ENCODE assay signal across 30 cellular contexts in genomic region chr12:75852956-75853355, GRCh38.
"Had no signal": no experiment of that assay in that cellular context is flagged by ENCODE, and none has a peak within 500 bp of the region (broad histone marks: within the 10 kb centered on the region; RNA-seq: fewer than 3 reads in every experiment).

No MANE protein-coding gene starts in this region.

- H3K4me1 Mint-ChIP-seq: naive thymus-derived CD4-positive, alpha-beta T cell; stimulated activated memory B cell treated with anti-CD40 and anti-IgM and Interleukin-4, amounts not matched to agents 10 μg/mL and 1 μg/mL and 100 μg/mL, for 72 hours; stimulated activated naive CD8-positive, alpha-beta T cell treated with anti-CD3 and anti-CD28 coated beads, Interleukin-15, amount 100 ng/mL, for 72 hours had no signal

- H3K27ac ChIP-seq: adrenal gland, body of pancreas, coronary artery, left ventricle myocardium inferior, neural progenitor cell, right atrium auricular region, VCaP had no signal

- H3K9me3 ChIP-seq: adrenal gland, body of pancreas, left ventricle myocardium inferior, right atrium auricular region had no signal

- H2AFZ ChIP-seq: neural progenitor cell had no signal

- H3K36me3 Mint-ChIP-seq: activated naive CD8-positive, alpha-beta T cell; mesothelial cell of epicardium; naive thymus-derived CD4-positive, alpha-beta T cell; neural progenitor cell; stimulated activated memory B cell treated with anti-CD40 and anti-IgM and Interleukin-4, amounts not matched to agents 10 μg/mL and 1 μg/mL and 100 μg/mL, for 72 hours had no signal

- H3K27ac Mint-ChIP-seq: activated naive CD8-positive, alpha-beta T cell; activated T-cell treated with anti-CD3 and anti-CD28 coated beads, Interleukin-2, amount 50 U/mL, for 72 hours; effector memory CD8-positive, alpha-beta T cell; mesothelial cell of epicardium; naive thymus-derived CD4-positive, alpha-beta T cell; stimulated activated memory B cell treated with anti-CD40 and anti-IgM and Interleukin-4, amounts not matched to agents 10 μg/mL and 1 μg/mL and 100 μg/mL, for 72 hours; stimulated activated naive CD8-positive, alpha-beta T cell treated with anti-CD3 and anti-CD28 coated beads, Interleukin-15, amount 100 ng/mL, for 72 hours; T-helper 1 cell treated with Interleukin-12 subunit alpha and Interleukin-12 subunit beta and Interleukin-4 antibody, amounts not matched to agents 30 μg/mL and 1 μg/mL, for 36 hours had no signal

- H3K9ac ChIP-seq: neural progenitor cell had no signal

- DNase-seq: activated CD4-positive, alpha-beta T cell treated with anti-CD3 and anti-CD28 coated beads for 4 hours; activated CD4-positive, alpha-beta T cell treated with anti-CD3 and anti-CD28 coated beads, Interleukin-2, amount 50 U/mL, for 4 hours; activated effector memory CD4-positive, alpha-beta T cell treated with Interleukin-2 at 50 U/mL for 16 hours; activated naive CD4-positive, alpha-beta T cell treated with Interleukin-2 at 50 U/mL for 16 hours; activated T-cell treated with anti-CD3 and anti-CD28 coated beads for 4 hours; activated T-cell treated with anti-CD3 and anti-CD28 coated beads, Interleukin-2, amount 50 U/mL, for 72 hours; aorta; body of pancreas; effector memory CD8-positive, alpha-beta T cell; left ventricle myocardium inferior; naive thymus-derived CD4-positive, alpha-beta T cell; stimulated activated CD4-positive, alpha-beta T cell treated with anti-CD3 and anti-CD28 coated beads, Interleukin-1b, Interleukin-23, amount 100 ng/mL, for 48 hours; stimulated activated CD4-positive, alpha-beta T cell treated with anti-CD3 and anti-CD28 coated beads, Interleukin-4, amount 100 ng/mL, for 4 hours; stimulated activated CD8-positive, alpha-beta memory T cell treated with anti-CD3 and anti-CD28 coated beads, Interleukin-4, amount 100 ng/mL, for 48 hours; stimulated activated naive CD8-positive, alpha-beta T cell treated with anti-CD3 and anti-CD28 coated beads, Interleukin-15, amount 100 ng/mL, for 72 hours; substantia nigra; T-helper 9 cell had no signal

- FAIRE-seq: frontal cortex, TTC549 had no signal

- H3K36me3 ChIP-seq: adrenal gland, left ventricle myocardium inferior, neural progenitor cell, right atrium auricular region had no signal

- H3K4me3 Mint-ChIP-seq: activated naive CD8-positive, alpha-beta T cell; activated T-cell treated with anti-CD3 and anti-CD28 coated beads, Interleukin-2, amount 50 U/mL, for 72 hours; effector memory CD8-positive, alpha-beta T cell; mesothelial cell of epicardium; naive thymus-derived CD4-positive, alpha-beta T cell; neural progenitor cell; stimulated activated memory B cell treated with anti-CD40 and anti-IgM and Interleukin-4, amounts not matched to agents 10 μg/mL and 1 μg/mL and 100 μg/mL, for 72 hours; stimulated activated naive CD8-positive, alpha-beta T cell treated with anti-CD3 and anti-CD28 coated beads, Interleukin-15, amount 100 ng/mL, for 72 hours; T-helper 1 cell treated with Interleukin-12 subunit alpha and Interleukin-12 subunit beta and Interleukin-4 antibody, amounts not matched to agents 30 μg/mL and 1 μg/mL, for 36 hours had no signal

- H3K4me2 ChIP-seq: neural progenitor cell, smooth muscle cell had no signal

- H3K4me3 ChIP-seq: adrenal gland, body of pancreas, coronary artery, left ventricle myocardium inferior, lung, neural progenitor cell, right atrium auricular region, smooth muscle cell had no signal

- H3K9me3 Mint-ChIP-seq: activated T-cell treated with anti-CD3 and anti-CD28 coated beads, Interleukin-2, amount 50 U/mL, for 72 hours; effector memory CD8-positive, alpha-beta T cell; neural progenitor cell; stimulated activated memory B cell treated with anti-CD40 and anti-IgM and Interleukin-4, amounts not matched to agents 10 μg/mL and 1 μg/mL and 100 μg/mL, for 72 hours; stimulated activated naive CD8-positive, alpha-beta T cell treated with anti-CD3 and anti-CD28 coated beads, Interleukin-15, amount 100 ng/mL, for 72 hours; T-helper 1 cell treated with Interleukin-12 subunit alpha and Interleukin-12 subunit beta and Interleukin-4 antibody, amounts not matched to agents 30 μg/mL and 1 μg/mL, for 36 hours had no signal

- H3K27me3 ChIP-seq: adrenal gland, body of pancreas, neural progenitor cell, right atrium auricular region had no signal

- ATAC-seq: activated T-cell treated with anti-CD3 and anti-CD28 coated beads, Interleukin-2, amount 50 U/mL, for 72 hours; body of pancreas; effector memory CD8-positive, alpha-beta T cell; naive thymus-derived CD4-positive, alpha-beta T cell; stimulated activated memory B cell treated with anti-CD40 and anti-IgM and Interleukin-4, amounts not matched to agents 10 μg/mL and 1 μg/mL and 100 μg/mL, for 72 hours; stimulated activated naive CD8-positive, alpha-beta T cell treated with anti-CD3 and anti-CD28 coated beads, Interleukin-15, amount 100 ng/mL, for 72 hours had no signal

- H3K4me1 ChIP-seq: neural progenitor cell had no signal
